In genomic region chr7:84200859-84201258, GRCh38 we compare ENCODE assay signal across 16 cellular contexts. TPM values are rescaled to one million over a fixed set of nuclear protein-coding genes. Genes with fewer than 3 reads are reported as not detected.
A peak's percentile ranks its signal among the peaks of the same experiment; 100 is the strongest.
DNase-seq lines count a peak whose midpoint lies in the region; ATAC-seq and TF ChIP-seq lines count a peak whose summit lies in the region.
"Had no signal": no experiment of that assay in that cellular context is flagged by ENCODE, and none has a peak within 500 bp of the region (broad histone marks: within the 10 kb centered on the region; RNA-seq: fewer than 3 reads in every experiment).

No MANE protein-coding gene starts in this region.

- no peaks in the 10 kb centered on the region for H3K9me3 ChIP-seq in adipocyte (ENCODE audit: control insufficient read depth, low read length)
- no peaks in the 10 kb centered on the region for H3K9me3 ChIP-seq in iPS-20b (ENCODE audit: insufficient read depth, low read depth, low read length)
- H3K9me3 ChIP-seq in MM.1S (replicated peaks; ENCODE audit: insufficient read depth, low read length): no peaks in the 10 kb centered on the region
- H3K9me3 ChIP-seq: transverse colon had no signal

- TF ChIP-seq CTCF in MM.1S (IDR thresholded peaks at IDR 0.05; ENCODE audit: low read length) (no peak), GM10248 (IDR thresholded peaks at IDR 0.05; ENCODE audit: control extremely low read depth, extremely low read depth, low read depth, missing control alignments) (no peak)

- peak overlapping the region; percentile 57 for H3K27ac ChIP-seq in iPS-20b (ENCODE audit: low read length)
- no peak overlapping the region for H3K27ac ChIP-seq in MM.1S (ENCODE audit: low read length)
- H3K27ac ChIP-seq: KMS-11, transverse colon had no signal

- H3K9me2 ChIP-seq in MM.1S (replicated peaks; ENCODE audit: insufficient read depth, low read length): no peaks in the 10 kb centered on the region

- H3K4me3 ChIP-seq in adipocyte (ENCODE audit: low read length) (no peak overlapping the region), iPS-20b (ENCODE audit: low read length) (no peak overlapping the region), MM.1S (ENCODE audit: low read length) (no peak overlapping the region)
- H3K4me3 ChIP-seq: transverse colon had no signal

- no peaks in the 10 kb centered on the region for H4K20me1 ChIP-seq in MM.1S (ENCODE audit: insufficient read depth, low read length)

- H3K79me2 ChIP-seq in MM.1S (ENCODE audit: low read length): no peaks in the 10 kb centered on the region

- H3K4me2 ChIP-seq in MM.1S (ENCODE audit: low read depth, low read length): no peak overlapping the region
- H3K4me2 ChIP-seq: KMS-11 had no signal

- POLR2A ChIA-PET in GM10248 (lab: Yijun Ruan, JAX): no interaction called here

- ATAC-seq in GM21825 (IDR thresholded peaks at IDR 0.05; ENCODE audit: unreplicated experiment): no peak
- ATAC-seq: stimulated activated effector memory CD8-positive, alpha-beta T cell treated with anti-CD3 and anti-CD28 coated beads, Interleukin-12 subunit alpha, Interleukin-12 subunit beta, amount 100 ng/mL, for 72 hours had no signal

- H3K36me3 ChIP-seq in adipocyte (ENCODE audit: control insufficient read depth, insufficient read depth, low read length, severe bottlenecking) (no peaks in the 10 kb centered on the region), iPS-20b (ENCODE audit: insufficient read depth, low read depth, low read length) (no peaks in the 10 kb centered on the region), MM.1S (replicated peaks; ENCODE audit: insufficient read depth, low read length) (no peaks in the 10 kb centered on the region)
- H3K36me3 ChIP-seq: transverse colon had no signal

- peak; percentile 31 for DNase-seq in DMS 273 treated with DMSO at 0.1 percent for 48 hours (lab: John Stamatoyannopoulos, UW)
- peak; percentile 37 for DNase-seq in HT-29 (ENCODE audit: low spot score)
- DNase-seq in adipocyte (ENCODE audit: low read depth): peak; percentile 53
- DNase-seq in MM.1S: no peak
- DNase-seq in cerebellum (ENCODE audit: low spot score): no peak
- no peak for DNase-seq in GM10248 (ENCODE audit: extremely low spot score)
- DNase-seq: activated CD4-positive, alpha-beta T cell treated with anti-CD3 and anti-CD28 coated beads, Interleukin-2, amount 50 U/mL, for 4 hours; activated T-cell treated with anti-CD3 and anti-CD28 coated beads, Interleukin-2, amount 50 U/mL, for 1 hour; CD8-positive, alpha-beta memory T cell; immature natural killer cell; nucleus accumbens; transverse colon had no signal

- H3K9ac ChIP-seq in adipocyte (ENCODE audit: low read length) (no peak overlapping the region), iPS-20b (ENCODE audit: low read depth, low read length) (peak overlapping the region; percentile 59; the same call in 1 of the 2 replicates), MM.1S (ENCODE audit: low read length) (no peak overlapping the region)
- H3K9ac ChIP-seq: KMS-11 had no signal

- peaks cover 6% of the 10 kb centered on the region for H3K4me1 ChIP-seq in adipocyte (ENCODE audit: control insufficient read depth, insufficient read depth, low read length)
- peaks cover 56% of the 10 kb centered on the region for H3K4me1 ChIP-seq in iPS-20b (ENCODE audit: insufficient read depth, low read length)
- H3K4me1 ChIP-seq in MM.1S (ENCODE audit: low read length): no peaks in the 10 kb centered on the region
- H3K4me1 ChIP-seq: transverse colon had no signal

- H2AFZ ChIP-seq in MM.1S (ENCODE audit: low read length): no peak overlapping the region

- CTCF ChIA-PET in GM10248 (lab: Yijun Ruan, JAX): interaction anchor here (1.1 to 1.8 kb wide), 2 partner anchors 13 to 265 kb away, joined by 3 to 7 read pairs; no protein-coding TSS in a partner anchor

- no peaks in the 10 kb centered on the region for H3F3A ChIP-seq in MM.1S (ENCODE audit: insufficient read depth, low read length)

- no peaks in the 10 kb centered on the region for H3K27me3 ChIP-seq in adipocyte (replicated peaks; ENCODE audit: control insufficient read depth, insufficient read depth, low read length)
- no peaks in the 10 kb centered on the region for H3K27me3 ChIP-seq in iPS-20b (ENCODE audit: insufficient read depth, low read length)
- H3K27me3 ChIP-seq in MM.1S (replicated peaks; ENCODE audit: insufficient read depth, low read length): no peaks in the 10 kb centered on the region
- H3K27me3 ChIP-seq: transverse colon had no signal

RNA-seq across cellular contexts. Expression of gene SEMA3A, which starts 6.3 kb away (rescaled TPM):
- 7.2 and 9.4 TPM in 2 replicates for total RNA-seq in HT-29 (2014; rRNA removed; shearing (Covaris generic))
- 36.0 TPM for total RNA-seq in cerebellum
- total RNA-seq: CD8-positive, alpha-beta memory T cell had no signal

Comparison
In these comparisons a context has a peak if more than half of its experiments do, and no peak if none do; other contexts are left out.
1. DNase-seq: peak in DMS 273 treated with DMSO at 0.1 percent for 48 hours (single experiment), HT-29 (single experiment) and adipocyte (single experiment); none in MM.1S (single experiment), cerebellum (single experiment) and GM10248 (single experiment).